Comparison of ENCODE assay signal across 8 cellular contexts in the genomic region with DNA sequence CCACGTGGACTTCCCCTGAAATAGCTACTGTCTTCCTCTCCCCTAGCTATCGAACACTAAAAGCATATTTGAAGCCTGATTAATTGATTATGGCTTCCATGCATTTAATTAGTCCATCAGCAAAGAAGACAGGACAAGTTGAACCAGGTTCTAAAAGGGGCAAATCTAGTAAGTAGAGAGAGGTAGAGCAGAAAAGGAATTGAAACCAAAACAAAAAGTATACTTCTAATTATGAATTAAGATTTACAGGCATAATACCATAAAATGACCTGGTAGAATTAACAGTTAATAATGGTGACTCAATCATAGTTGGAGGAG. TPM values are rescaled to one million over a fixed set of nuclear protein-coding genes. Genes with fewer than 3 reads are reported as not detected.
DNase-seq lines count a peak whose midpoint lies in the region; ATAC-seq, FAIRE-seq and TF ChIP-seq lines count a peak whose summit lies in the region.

No MANE protein-coding gene starts in this region.

- H3K9me3 ChIP-seq in GM12878 (replicated peaks; ENCODE audit: control insufficient read depth, insufficient read depth, low read length) (no peaks in the 10 kb centered on the region), muscle layer of duodenum (ENCODE audit: control insufficient read depth in 1 of 2, low read length in 2 of 2) (no peaks in the 10 kb centered on the region)

- H4K20me1 ChIP-seq in GM12878 (ENCODE audit: control insufficient read depth, insufficient read depth), result no peaks in the 10 kb centered on the region

- H3K36me3 ChIP-seq in BJ (ENCODE audit: control insufficient read depth, insufficient read depth, low read length) (no peaks in the 10 kb centered on the region), GM12878 (ENCODE audit: control insufficient read depth in 2 of 2, insufficient read depth in 2 of 2, low read length in 1 of 2) (no peaks in the 10 kb centered on the region), muscle layer of duodenum (ENCODE audit: control insufficient read depth in 1 of 2, insufficient read depth in 2 of 2, low read length in 2 of 2) (no peaks in the 10 kb centered on the region)

- in situ Hi-C loops in GM12878 (cut with MboI), result loop anchor here (10.0 kb wide), 1 partner anchor 431 kb away; no protein-coding TSS in a partner anchor

- TF ChIP-seq EP300 in GM12878 (IDR thresholded peaks at IDR 0.05; ENCODE audit: borderline replicate concordance in 1 of 2, control insufficient read depth in 1 of 2, low read depth in 2 of 2, low read length in 2 of 2), result 0 out of 4 replicates have a peak, but pooled peaks of 1 of the 2 experiments have one; percentile 15

- DNase-seq in BJ (ENCODE audit: low read depth) (no peak), HFF-Myc (ENCODE audit: extremely low read depth, low read depth) (no peak), GM12878 (ENCODE audit: low read depth, low spot score) (no peak), SIG-M5 treated with dmso at 0.1 percent for 504 hours (lab: John Stamatoyannopoulos, UW; ENCODE audit: unreplicated experiment) (no peak), HPDE6-E6E7 (ENCODE audit: extremely low spot score) (no peak), NCI-H187 treated with DMSO at 0.1 percent for 48 hours (lab: John Stamatoyannopoulos, UW) (no peak), NCI-H226 (no peak)

- TF ChIP-seq RAD21 in GM12878 (IDR thresholded peaks at IDR 0.05; ENCODE audit: insufficient read depth, low read depth, low read length), result no peak

- peaks cover 31% of the 10 kb centered on the region for H3K79me2 ChIP-seq in GM12878 (ENCODE audit: control insufficient read depth, insufficient read depth, low read length)

- RAD21 ChIA-PET in GM12878 (lab: Charles Lee; ENCODE audit: unreplicated experiment), result interaction anchor here (0.9 to 3.0 kb wide), 6 partner anchors 11 to 986 kb away, joined by 3 to 22 read pairs (median 5); no protein-coding TSS in a partner anchor

- H3K27me3 ChIP-seq in BJ (ENCODE audit: control insufficient read depth, insufficient read depth, low read length), result peaks cover 5% of the 10 kb centered on the region
- H3K27me3 ChIP-seq in GM12878 (replicated peaks in 1 of 2; ENCODE audit: control insufficient read depth in 2 of 2, insufficient read depth in 2 of 2, low read length in 1 of 2), result no peaks in the 10 kb centered on the region
- H3K27me3 ChIP-seq in muscle layer of duodenum (ENCODE audit: low read depth, low read length), result no peaks in the 10 kb centered on the region

- ATAC-seq in GM12878, result peak; percentile 0; the same call in 2 of the 3 replicates

- intact Hi-C loops in GM12878 (cut with micrococcal nuclease; ENCODE audit: unreplicated experiment), result loop anchor here (5.0 kb wide), 5 partner anchors 223 to 433 kb away; a partner anchor contains a TSS

- peak overlapping the region; percentile 91 for H3K27ac ChIP-seq in GM12878 (ENCODE audit: control insufficient read depth, insufficient read depth)
- H3K27ac ChIP-seq in muscle layer of duodenum (ENCODE audit: low read length), result peak overlapping the region; percentile 62

- no peak for TF ChIP-seq POLR2A in GM12878 (IDR thresholded peaks at IDR 0.05; ENCODE audit: low read depth, low read length)

- H3K4me1 ChIP-seq in GM12878 (ENCODE audit: control insufficient read depth, insufficient read depth, low read length), result peaks cover 16% of the 10 kb centered on the region
- peaks cover 5% of the 10 kb centered on the region in 2 donors for H3K4me1 ChIP-seq in muscle layer of duodenum (ENCODE audit: control insufficient read depth in 1 of 2, insufficient read depth in 2 of 2, low read length in 2 of 2)

- no TSS peak for BruUV-seq in GM12878 (replicated peaks; lab: Mats Ljungman, UMichigan)

- FAIRE-seq in GM12878 (lab: Jason Lieb, UNC), result no peak

- H3K4me2 ChIP-seq in GM12878 (ENCODE audit: control insufficient read depth, insufficient read depth), result peak overlapping the region; percentile 87

- POLR2A ChIA-PET in BJ (lab: Charles Lee) (no interaction called here), GM12878 (lab: Charles Lee) (interaction anchor here (0.8 to 2.5 kb wide), 5 partner anchors 11 to 707 kb away, joined by 3 to 10 read pairs (median 5); a partner anchor contains a TSS)

- peak overlapping the region; percentile 63; the same call in 1 of the 2 replicates for H3K9ac ChIP-seq in GM12878 (ENCODE audit: control insufficient read depth, insufficient read depth, low read length)

- 3% methylated on average over 2 of the region's 2 CpGs for WGBS in GM12878 (ENCODE audit: insufficient coverage, insufficient replicate concordance, low lambda C conversion rate, missing lambda C conversion rate)

- TF ChIP-seq CTCF in BJ (IDR thresholded peaks at IDR 0.05; ENCODE audit: insufficient read depth, low read depth, low read length) (no peak), HFF-Myc (IDR thresholded peaks at IDR 0.05; ENCODE audit: low read depth, low read length, missing control alignments) (no peak), GM12878 (IDR thresholded peaks at IDR 0.05 in 2 of 3, conservative IDR thresholded peaks at IDR 0.05 in 1 of 3; ENCODE audit: control insufficient read depth in 2 of 3, extremely low read depth in 1 of 3, insufficient read depth in 1 of 3, low read depth in 3 of 3, low read length in 3 of 3) (no peak)

- H3K4me3 ChIP-seq in BJ (ENCODE audit: low read depth, low read length), result peak overlapping the region; percentile 98
- H3K4me3 ChIP-seq in HFF-Myc (replicated peaks; ENCODE audit: low read depth, low read length), result peak overlapping the region; percentile 75
- H3K4me3 ChIP-seq in GM12878, result peak overlapping the region; percentile 78; the same call in 1 of the 2 replicates
- H3K4me3 ChIP-seq in muscle layer of duodenum (ENCODE audit: low read depth in 1 of 2, low read length in 2 of 2), result peak overlapping the region; percentile 77 to 86

- CTCF ChIA-PET in BJ (lab: Yijun Ruan, JAX), result interaction anchor here (0.7 to 3.8 kb wide), 5 partner anchors 11 to 1062 kb away, joined by 3 to 25 read pairs (median 7); no protein-coding TSS in a partner anchor
- CTCF ChIA-PET in GM12878 (lab: Yijun Ruan, JAX), result interaction anchor here (0.6 to 3.2 kb wide), 7 partner anchors 9 to 985 kb away, joined by 3 to 29 read pairs (median 5); no protein-coding TSS in a partner anchor

- SMC1A ChIA-PET in GM12878 (lab: Charles Lee; ENCODE audit: uncharacterized antibody, unreplicated experiment), result interaction anchor here (1.0 to 4.8 kb wide), 5 partner anchors 10 to 313 kb away, joined by 3 to 39 read pairs (median 5); a partner anchor contains a TSS

- peak overlapping the region; percentile 95 for H2AFZ ChIP-seq in GM12878 (ENCODE audit: control insufficient read depth, low read depth, low read length)

TF ChIP-seq in GM12878, 131 proteins besides CTCF, POLR2A, EP300 and RAD21 (continues in another document):
- no peak for TF ChIP-seq PML (IDR thresholded peaks at IDR 0.05; ENCODE audit: low read length)
- TF ChIP-seq ESRRA (IDR thresholded peaks at IDR 0.05; ENCODE audit: low read length), result 0 out of 2 replicates have a peak, but pooled peaks have one; percentile 53
- TF ChIP-seq, protein P1, sequence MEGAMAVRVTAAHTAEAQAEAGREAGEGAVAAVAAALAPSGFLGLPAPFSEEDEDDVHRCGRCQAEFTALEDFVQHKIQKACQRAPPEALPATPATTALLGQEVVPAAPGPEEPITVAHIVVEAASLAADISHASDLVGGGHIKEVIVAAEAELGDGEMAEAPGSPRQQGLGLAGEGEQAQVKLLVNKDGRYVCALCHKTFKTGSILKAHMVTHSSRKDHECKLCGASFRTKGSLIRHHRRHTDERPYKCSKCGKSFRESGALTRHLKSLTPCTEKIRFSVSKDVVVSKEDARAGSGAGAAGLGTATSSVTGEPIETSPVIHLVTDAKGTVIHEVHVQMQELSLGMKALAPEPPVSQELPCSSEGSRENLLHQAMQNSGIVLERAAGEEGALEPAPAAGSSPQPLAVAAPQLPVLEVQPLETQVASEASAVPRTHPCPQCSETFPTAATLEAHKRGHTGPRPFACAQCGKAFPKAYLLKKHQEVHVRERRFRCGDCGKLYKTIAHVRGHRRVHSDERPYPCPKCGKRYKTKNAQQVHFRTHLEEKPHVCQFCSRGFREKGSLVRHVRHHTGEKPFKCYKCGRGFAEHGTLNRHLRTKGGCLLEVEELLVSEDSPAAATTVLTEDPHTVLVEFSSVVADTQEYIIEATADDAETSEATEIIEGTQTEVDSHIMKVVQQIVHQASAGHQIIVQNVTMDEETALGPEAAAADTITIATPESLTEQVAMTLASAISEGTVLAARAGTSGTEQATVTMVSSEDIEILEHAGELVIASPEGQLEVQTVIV (IDR thresholded peaks at IDR 0.05; ENCODE audit: borderline replicate concordance, partially characterized antibody), result no peak
- TF ChIP-seq ZZZ3 (IDR thresholded peaks at IDR 0.05; ENCODE audit: control insufficient read depth, insufficient read length, low read depth), result no peak

RNA-seq across cellular contexts. Expression of a gene that starts 0.4 kb away (rescaled TPM):
- polyA plus RNA-seq in BJ (2011; rRNA removed), result 33.2 and 35.2 TPM in 2 replicates
- 14.6 and 29.2 TPM in 2 replicates for polyA minus RNA-seq in BJ (2011; rRNA and poly(A)+ RNA removed)
- 47.2 and 65.1 TPM in 2 replicates for total RNA-seq in GM12878 (2013; cell fraction: nucleolus; rRNA removed)
- total RNA-seq in GM12878 (2014; rRNA removed), result 19.1 and 23.3 TPM in 2 replicates
- 22.6 and 23.7 TPM in 2 replicates for total RNA-seq in GM12878 (2014; rRNA removed; fragmentation: Illumina TruSeq; extraction: Trizol)
- total RNA-seq in GM12878 (2021), result 19.3 and 20.2 TPM in 2 replicates
- polyA plus RNA-seq in GM12878 (2011; ENCODE audit: low read depth), result 9.0 TPM
- polyA plus RNA-seq in GM12878 (2011; rRNA removed), result 27.6 and 30.8 TPM in 2 replicates
- 10.5 and 15.0 TPM in 2 replicates for polyA plus RNA-seq in GM12878 (2011; cell fraction: cytosol; rRNA removed)
- polyA plus RNA-seq in GM12878 (2011; cell fraction: nucleus; rRNA removed), result 14.7 and 17.0 TPM in 2 replicates
- polyA plus RNA-seq in GM12878 (2012), result 15.6 and 18.8 TPM in 2 replicates
- 20.2 and 23.1 TPM in 2 replicates for polyA plus RNA-seq in GM12878 (2014; fragmentation: Illumina TruSeq; extraction: Trizol)
- polyA plus RNA-seq in GM12878 (2014; fragmentation: Nextera tagmentation; extraction: Ambion mirVana), result 1 to 10 TPM; 2.5 to 6.4 TPM
- polyA plus RNA-seq in GM12878 (2014; rRNA removed), result 20.6 and 21.2 TPM in 2 replicates
- 10 to 100 TPM; 34.0 to 39.3 TPM for polyA plus RNA-seq in GM12878 (2016; fragmentation: Nextera tagmentation; extraction: Ambion mirVana)
- 8.2 and 15.8 TPM in 2 replicates for polyA minus RNA-seq in GM12878 (2011; rRNA and poly(A)+ RNA removed)
- polyA minus RNA-seq in GM12878 (2011; cell fraction: cytosol; rRNA and poly(A)+ RNA removed), result 6.3 and 13.0 TPM in 2 replicates
- 20.7 and 27.7 TPM in 2 replicates for polyA minus RNA-seq in GM12878 (2011; cell fraction: nucleus; rRNA and poly(A)+ RNA removed)
